ENCODE assay signal across 9 cellular contexts in the genomic region with DNA sequence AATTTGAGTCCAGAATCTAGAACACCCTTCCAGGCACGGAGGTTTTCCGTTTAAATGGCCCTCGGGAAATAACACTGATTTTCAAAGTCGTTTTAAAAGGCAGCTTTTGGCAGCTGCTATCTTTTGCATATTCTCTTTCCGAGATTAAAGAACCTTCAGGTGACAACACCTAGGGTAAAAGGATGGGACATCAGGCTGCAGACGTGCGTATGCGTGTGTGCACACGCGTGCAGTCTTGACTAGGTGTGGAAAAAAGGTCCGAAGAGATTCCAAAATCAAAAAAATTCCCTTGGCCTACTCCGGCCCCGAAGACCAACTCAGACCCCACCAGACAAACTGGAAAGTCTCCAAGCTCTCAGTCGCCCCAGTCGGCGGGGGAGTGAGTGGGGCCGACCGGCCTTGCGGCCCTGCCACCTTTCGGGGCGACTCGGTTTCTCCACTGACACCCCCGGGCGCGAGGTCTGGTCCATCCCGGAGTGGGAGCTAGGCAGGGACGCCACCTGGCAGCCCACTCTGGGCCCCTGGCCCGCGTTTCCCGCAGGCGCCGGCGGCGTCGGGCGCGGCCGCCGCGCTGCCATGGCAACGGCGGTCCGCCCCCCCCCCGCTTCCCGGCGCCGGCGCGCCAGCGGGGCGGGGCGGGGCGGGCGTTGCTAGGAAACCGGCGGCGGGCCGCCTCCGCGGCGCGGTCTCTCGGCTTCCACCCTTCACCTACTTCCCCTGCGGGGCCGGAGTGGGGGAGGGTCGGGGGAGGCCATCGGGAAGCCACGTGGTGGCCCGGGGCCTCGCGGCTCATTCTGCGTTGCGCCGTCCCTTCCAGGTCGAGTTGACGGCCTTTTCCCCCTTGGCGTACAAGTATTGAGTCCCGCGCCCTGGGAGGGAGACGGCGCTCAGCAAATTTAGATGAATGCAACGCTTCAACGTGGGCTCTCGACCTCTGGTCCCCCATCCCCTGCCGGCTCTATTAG.
A peak's percentile ranks its signal among the peaks of the same experiment; 100 is the strongest.
DNase-seq lines count a peak whose midpoint lies in the region; ATAC-seq and TF ChIP-seq lines count a peak whose summit lies in the region.
"Had no signal": no experiment of that assay in that cellular context is flagged by ENCODE, and none has a peak within 500 bp of the region (broad histone marks: within the 10 kb centered on the region; RNA-seq: fewer than 3 reads in every experiment).

No MANE protein-coding gene starts in this region.

- peak overlapping the region; percentile 75 for H3K4me2 ChIP-seq in osteoblast (ENCODE audit: insufficient read depth, low read length)

- in situ Hi-C loops in SK-MEL-5 (cut with HindIII; ENCODE audit: low pct_unique_long_range_greater_than_20kb, low sequenced_read_pairs) = no loop called here

- peak overlapping the region; percentile 59 for H3K27ac ChIP-seq in KOPT-K1 (ENCODE audit: low read depth, low read length, poor library complexity, severe bottlenecking)
- no peak overlapping the region for H3K27ac ChIP-seq in osteoblast (ENCODE audit: low read depth, low read length)
- H3K27ac ChIP-seq in temporal lobe (ENCODE audit: low read depth, low read length) = peak overlapping the region; percentile 30
- H3K27ac ChIP-seq: epithelial cell of prostate had no signal

- peak; percentile 80 for DNase-seq in Calu3
- peak; percentile 51 for DNase-seq in SK-MEL-5 (ENCODE audit: low read depth, low spot score)
- peak; percentile 88 for DNase-seq in activated naive CD4-positive, alpha-beta T cell treated with anti-CD3 and anti-CD28 coated beads, Interleukin-2, amount 10 ng/mL, durations not matched to agents 7 days and 5 days
- peak; percentile 89 for DNase-seq in glutamatergic neuron
- DNase-seq in osteoblast (ENCODE audit: insufficient read length, low spot score, missing footprints) = peak; percentile 94

- no peak for TF ChIP-seq CTCF in Calu3 (IDR thresholded peaks at IDR 0.05; ENCODE audit: unreplicated experiment)
- no peak for TF ChIP-seq CTCF in glutamatergic neuron (IDR thresholded peaks at IDR 0.05; ENCODE audit: partially characterized antibody, unreplicated experiment)
- no peak for TF ChIP-seq CTCF in osteoblast (IDR thresholded peaks at IDR 0.05; ENCODE audit: extremely low read depth, low read depth, low read length)

- H3K9me3 Mint-ChIP-seq in Calu3 (ENCODE audit: low read depth, unreplicated experiment) (no peaks in the 10 kb centered on the region), glutamatergic neuron (ENCODE audit: unreplicated experiment) (peaks cover 4% of the 10 kb centered on the region)
- peaks cover 32% of the 10 kb centered on the region for H3K9me3 Mint-ChIP-seq in activated naive CD4-positive, alpha-beta T cell treated with anti-CD3 and anti-CD28 coated beads, Interleukin-2, amount 10 ng/mL, durations not matched to agents 7 days and 5 days

- H3K27me3 Mint-ChIP-seq in Calu3 (ENCODE audit: unreplicated experiment) = no peaks in the 10 kb centered on the region
- H3K27me3 Mint-ChIP-seq in activated naive CD4-positive, alpha-beta T cell treated with anti-CD3 and anti-CD28 coated beads, Interleukin-2, amount 10 ng/mL, durations not matched to agents 7 days and 5 days = no peaks in the 10 kb centered on the region
- H3K27me3 Mint-ChIP-seq in glutamatergic neuron (ENCODE audit: unreplicated experiment) = peaks cover 4% of the 10 kb centered on the region

- ATAC-seq in GM21619 (IDR thresholded peaks at IDR 0.05; ENCODE audit: unreplicated experiment) = peak; percentile 79

- peak overlapping the region; percentile 94 for H2AFZ ChIP-seq in osteoblast (ENCODE audit: low read length)

- no peaks in the 10 kb centered on the region for H3K79me2 ChIP-seq in osteoblast (ENCODE audit: insufficient read depth, low read length)

- peaks cover 3% of the 10 kb centered on the region for H3K27me3 ChIP-seq in osteoblast (ENCODE audit: insufficient read depth, low read length)

- H3K36me3 ChIP-seq in KOPT-K1 (ENCODE audit: insufficient read depth, low read length) = no peaks in the 10 kb centered on the region
- no peaks in the 10 kb centered on the region for H3K36me3 ChIP-seq in osteoblast (ENCODE audit: insufficient read depth, low read length)

- H3K36me3 Mint-ChIP-seq in Calu3 (ENCODE audit: insufficient read depth, unreplicated experiment) (peaks cover 7% of the 10 kb centered on the region), glutamatergic neuron (ENCODE audit: unreplicated experiment) (peaks cover 8% of the 10 kb centered on the region)
- H3K36me3 Mint-ChIP-seq in activated naive CD4-positive, alpha-beta T cell treated with anti-CD3 and anti-CD28 coated beads, Interleukin-2, amount 10 ng/mL, durations not matched to agents 7 days and 5 days = peaks cover 10% of the 10 kb centered on the region

- H3K4me1 Mint-ChIP-seq in Calu3 (ENCODE audit: low read depth, unreplicated experiment) = no peaks in the 10 kb centered on the region
- peaks cover 49% of the 10 kb centered on the region for H3K4me1 Mint-ChIP-seq in activated naive CD4-positive, alpha-beta T cell treated with anti-CD3 and anti-CD28 coated beads, Interleukin-2, amount 10 ng/mL, durations not matched to agents 7 days and 5 days
- peaks cover 7% of the 10 kb centered on the region for H3K4me1 Mint-ChIP-seq in glutamatergic neuron (ENCODE audit: low read depth, unreplicated experiment)

- H3K4me3 Mint-ChIP-seq in Calu3 (ENCODE audit: low read depth, unreplicated experiment) (peak overlapping the region; percentile 57), glutamatergic neuron (ENCODE audit: unreplicated experiment) (peak overlapping the region; percentile 79)
- peak overlapping the region; percentile 73 for H3K4me3 Mint-ChIP-seq in activated naive CD4-positive, alpha-beta T cell treated with anti-CD3 and anti-CD28 coated beads, Interleukin-2, amount 10 ng/mL, durations not matched to agents 7 days and 5 days

- H3K27ac Mint-ChIP-seq in Calu3 (ENCODE audit: unreplicated experiment) (no peak overlapping the region), glutamatergic neuron (ENCODE audit: unreplicated experiment) (peak overlapping the region; percentile 59)
- peak overlapping the region; percentile 83 for H3K27ac Mint-ChIP-seq in activated naive CD4-positive, alpha-beta T cell treated with anti-CD3 and anti-CD28 coated beads, Interleukin-2, amount 10 ng/mL, durations not matched to agents 7 days and 5 days

- peak overlapping the region; percentile 79 for H3K4me3 ChIP-seq in osteoblast (ENCODE audit: insufficient read depth, low read length)

- CTCF ChIA-PET in Calu3 (lab: Charles Lee) = interaction anchor here (1.3 kb wide), 1 partner anchor 11 kb away, joined by 3 read pairs; no protein-coding TSS in a partner anchor
- CTCF ChIA-PET in activated naive CD4-positive, alpha-beta T cell treated with anti-CD3 and anti-CD28 coated beads, Interleukin-2, amount 10 ng/mL, durations not matched to agents 7 days and 5 days (lab: Charles Lee) = interaction anchor here (0.9 kb wide), 1 partner anchor 20 kb away, joined by 4 read pairs; no protein-coding TSS in a partner anchor

- BruUV-seq in Calu3 (replicated peaks; lab: Mats Ljungman, UMichigan) = no TSS peak

- H3K4me1 ChIP-seq in osteoblast (ENCODE audit: insufficient read depth, low read length) = peaks cover 12% of the 10 kb centered on the region

- H3K9me3 ChIP-seq in KOPT-K1 (ENCODE audit: insufficient read depth, low read length, poor library complexity, severe bottlenecking) (peaks cover 13% of the 10 kb centered on the region), osteoblast (ENCODE audit: low read depth, low read length) (no peaks in the 10 kb centered on the region)

- H4K20me1 ChIP-seq in osteoblast (ENCODE audit: insufficient read depth, low read length) = no peaks in the 10 kb centered on the region

- intact Hi-C loops in Calu3 (cut with micrococcal nuclease; ENCODE audit: unreplicated experiment) = no loop called here
